9 cellular contexts compared by ENCODE assay signal in the genomic region with DNA sequence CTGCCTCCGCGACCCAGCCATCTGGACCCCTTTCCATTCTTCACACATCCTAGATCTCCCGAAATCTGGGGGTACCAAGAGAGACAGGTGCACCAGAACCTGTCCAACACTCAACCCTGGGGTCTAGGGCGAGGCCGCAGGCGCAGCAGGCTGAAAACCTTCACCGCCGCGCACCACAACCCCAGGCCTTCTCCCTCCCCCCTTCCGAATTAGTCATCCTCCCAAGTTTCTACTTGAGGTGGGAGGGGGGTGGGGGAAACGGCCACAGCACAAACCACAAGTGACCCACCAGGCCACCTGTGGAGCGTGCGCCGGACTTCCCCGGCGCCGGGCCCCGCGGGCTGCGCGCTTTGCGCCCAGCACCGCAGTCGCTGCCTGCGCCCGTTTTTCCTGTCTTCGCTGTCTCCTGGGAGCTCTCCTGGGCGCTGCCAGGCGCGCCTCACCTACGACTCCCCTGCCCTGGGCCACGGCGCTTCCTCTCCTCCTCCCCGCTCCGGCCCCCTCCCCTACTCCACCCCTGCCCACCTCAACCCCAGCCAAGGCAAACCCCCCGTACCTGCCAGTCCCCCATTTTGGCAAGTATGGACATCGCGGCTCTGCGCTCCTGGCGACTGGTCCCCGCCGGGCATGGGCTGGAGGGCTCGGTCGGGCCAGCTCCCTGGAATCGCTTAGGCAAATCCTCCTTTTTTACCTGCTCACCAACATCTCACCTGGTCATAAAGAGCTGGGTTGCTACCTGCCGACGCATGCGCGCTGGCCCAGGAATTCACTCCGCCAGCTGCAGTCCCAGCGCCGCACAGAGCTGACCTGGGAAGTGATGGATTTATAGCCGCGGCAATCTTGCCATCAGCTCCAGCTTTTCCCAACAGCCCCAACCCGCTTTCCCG. TPM values are rescaled to one million over a fixed set of nuclear protein-coding genes. Genes with fewer than 3 reads are reported as not detected.
A peak's percentile ranks its signal among the peaks of the same experiment; 100 is the strongest.
DNase-seq lines count a peak whose midpoint lies in the region; ATAC-seq, FAIRE-seq and TF ChIP-seq lines count a peak whose summit lies in the region.
"Had no signal": no experiment of that assay in that cellular context is flagged by ENCODE, and none has a peak within 500 bp of the region (broad histone marks: within the 10 kb centered on the region; RNA-seq: fewer than 3 reads in every experiment).

No MANE protein-coding gene starts in this region.

- H3K27me3 ChIP-seq in HL-60 (ENCODE audit: insufficient read depth, poor library complexity, severe bottlenecking) (peaks cover 97% of the 10 kb centered on the region), breast epithelium (peaks cover 5 to 59% of the 10 kb centered on the region in 2 donors), sigmoid colon (peaks cover 62 to 100% (median 100%) of the 10 kb centered on the region in 3 donors)

- TF ChIP-seq EP300 in sigmoid colon (IDR thresholded peaks at IDR 0.05), result no peak

- no peak for ATAC-seq in GM21515 (IDR thresholded peaks at IDR 0.05; ENCODE audit: unreplicated experiment)

- H3K4me1 ChIP-seq in breast epithelium (peaks cover 0 to 6% of the 10 kb centered on the region in 2 donors), sigmoid colon (peaks cover 0 to 41% (median 21%) of the 10 kb centered on the region in 4 donors)

- DNase-seq in GM12892 (ENCODE audit: insufficient read length), result no peak
- no peak for DNase-seq in HL-60 (ENCODE audit: low read depth in 1 of 2, low spot score in 1 of 2)
- DNase-seq in breast epithelium (ENCODE audit: low spot score in 2 of 2), result peak; percentile 86 to 87
- peak; percentile 65 for DNase-seq in nephron progenitor cell
- DNase-seq in GM19240 (ENCODE audit: insufficient read length, low spot score), result no peak
- DNase-seq in DMS114 treated with DMSO at 0.1 percent for 48 hours (lab: John Stamatoyannopoulos, UW; ENCODE audit: unreplicated experiment), result no peak
- DNase-seq in sigmoid colon, result no peak

- FAIRE-seq in GM12892 (lab: Jason Lieb, UNC), result peak; percentile 92
- FAIRE-seq: islet of Langerhans had no signal

- TF ChIP-seq CTCF in HL-60 (IDR thresholded peaks at IDR 0.05; ENCODE audit: insufficient read depth, low read length) (no peak), breast epithelium (IDR thresholded peaks at IDR 0.05) (no peak), nephron progenitor cell (IDR thresholded peaks at IDR 0.05) (no peak), sigmoid colon (IDR thresholded peaks at IDR 0.05) (no peak)

- H3K9me3 Mint-ChIP-seq in nephron progenitor cell, result no peaks in the 10 kb centered on the region

- intact Hi-C loops in breast epithelium (cut with DNase I; ENCODE audit: low total_unique reads), result no loop called here
- intact Hi-C loops in sigmoid colon (cut with DNase I), result no loop called here

- H3K4me3 Mint-ChIP-seq in nephron progenitor cell, result peak overlapping the region; percentile 60

- H3K27ac ChIP-seq in HL-60 (replicated peaks) (no peak overlapping the region), breast epithelium (peak overlapping the region; percentile 97 to 98), sigmoid colon (no peak overlapping the region)

- H3K4me1 Mint-ChIP-seq in nephron progenitor cell, result peaks cover 41% of the 10 kb centered on the region

- H3K27ac Mint-ChIP-seq in nephron progenitor cell, result peak overlapping the region; percentile 66

- peaks cover 100% of the 10 kb centered on the region for H3K27me3 Mint-ChIP-seq in nephron progenitor cell (ENCODE audit: low read depth, poor library complexity)

- no peaks in the 10 kb centered on the region for H3K9me3 ChIP-seq in breast epithelium
- no peaks in the 10 kb centered on the region for H3K9me3 ChIP-seq in sigmoid colon

- H3K4me3 ChIP-seq in HL-60 (replicated peaks; ENCODE audit: insufficient read depth, low read length) (peak overlapping the region; percentile 27), breast epithelium (peak overlapping the region in 2 of 3 donors; percentile 59 to 95), sigmoid colon (no peak overlapping the region)

- H3K36me3 Mint-ChIP-seq in nephron progenitor cell (ENCODE audit: low read depth), result no peaks in the 10 kb centered on the region

- WGBS in sigmoid colon, 2 donors, result 5 to 13% methylated on average over 56 of the region's 56 CpGs

- TF ChIP-seq POLR2A in GM12892 (IDR thresholded peaks at IDR 0.05; ENCODE audit: low read depth, low read length) (no peak), breast epithelium (IDR thresholded peaks at IDR 0.05) (peak; percentile 34), sigmoid colon (IDR thresholded peaks at IDR 0.05) (no peak)

- H3K36me3 ChIP-seq in breast epithelium (no peaks in the 10 kb centered on the region), sigmoid colon (no peaks in the 10 kb centered on the region)

RNA-seq across cellular contexts. Expression of a gene that starts 4.2 kb away (rescaled TPM):
- 1.5 TPM for polyA plus RNA-seq in GM12892 (2012; ENCODE audit: missing spikeins)
- total RNA-seq in breast epithelium (10 to 100 TPM in 2 of 3 donors, not detected in 1; 25.2 to 46.0 TPM), sigmoid colon (under 1 TPM; 0.16 to 0.36 (median 0.27) TPM)
- under 1 TPM in 1 of 3 donors, not detected in 2; 0.13 TPM for polyA plus RNA-seq in sigmoid colon

Comparison
In these comparisons a context has a peak if more than half of its experiments do, and no peak if none do; other contexts are left out.
1. DNase-seq: peak in breast epithelium (2 of 2) and nephron progenitor cell (single experiment); none in GM12892 (single experiment), HL-60 (0 of 2), GM19240 (single experiment), DMS114 treated with DMSO at 0.1 percent for 48 hours (single experiment) and sigmoid colon (single experiment).
2. H3K27ac ChIP-seq: peak in breast epithelium (2 of 2); none in HL-60 (single experiment) and sigmoid colon (0 of 4).
3. H3K4me3 ChIP-seq: peak in HL-60 (single experiment) and breast epithelium (2 of 3); none in sigmoid colon (0 of 4).